18 cellular contexts compared by ENCODE assay signal in genomic region chr12:108306506-108306905, GRCh38. TPM values are rescaled to one million over a fixed set of nuclear protein-coding genes. Genes with fewer than 3 reads are reported as not detected.
DNase-seq lines count a peak whose midpoint lies in the region; ATAC-seq and TF ChIP-seq lines count a peak whose summit lies in the region.
"Had no signal": no experiment of that assay in that cellular context is flagged by ENCODE, and none has a peak within 500 bp of the region (broad histone marks: within the 10 kb centered on the region; RNA-seq: fewer than 3 reads in every experiment).

No MANE protein-coding gene starts in this region.

- H3K27ac Mint-ChIP-seq in activated CD4-positive, alpha-beta T cell treated with anti-CD3 and anti-CD28 coated beads, Interleukin-2, amount 10 ng/mL, durations not matched to agents 7 days and 5 days = peak overlapping the region; percentile 73
- peak overlapping the region; percentile 99 for H3K27ac Mint-ChIP-seq in chondrocyte (ENCODE audit: unreplicated experiment)
- H3K27ac Mint-ChIP-seq in natural killer cell = peak overlapping the region; percentile 91 to 98
- H3K27ac Mint-ChIP-seq in HFFc6 = no peak overlapping the region
- H3K27ac Mint-ChIP-seq: WTC11 had no signal

- H3K9me3 Mint-ChIP-seq in activated CD4-positive, alpha-beta T cell treated with anti-CD3 and anti-CD28 coated beads, Interleukin-2, amount 10 ng/mL, durations not matched to agents 7 days and 5 days = no peaks in the 10 kb centered on the region
- H3K9me3 Mint-ChIP-seq in chondrocyte (ENCODE audit: low read depth) = no peaks in the 10 kb centered on the region
- H3K9me3 Mint-ChIP-seq in natural killer cell = no peaks in the 10 kb centered on the region
- H3K9me3 Mint-ChIP-seq in HFFc6 = peaks cover 67% of the 10 kb centered on the region
- H3K9me3 Mint-ChIP-seq: CD14-positive monocyte had no signal

- no peak overlapping the region for H3K4me3 Mint-ChIP-seq in activated CD4-positive, alpha-beta T cell treated with anti-CD3 and anti-CD28 coated beads, Interleukin-2, amount 10 ng/mL, durations not matched to agents 7 days and 5 days
- peak overlapping the region; percentile 20 for H3K4me3 Mint-ChIP-seq in chondrocyte (ENCODE audit: unreplicated experiment)
- peak overlapping the region; percentile 91 for H3K4me3 Mint-ChIP-seq in natural killer cell
- H3K4me3 Mint-ChIP-seq in HFFc6 = no peak overlapping the region
- H3K4me3 Mint-ChIP-seq: activated naive CD8-positive, alpha-beta T cell treated with anti-CD3 and anti-CD28 coated beads, Interleukin-2, amount 50 U/mL, for 24 hours; WTC11 had no signal

- peaks cover 0 to 95% (median 33%) of the 10 kb centered on the region in 4 donors for H3K4me1 ChIP-seq in tibial nerve

- WGBS in tibial nerve, 2 donors = 87 to 92% methylated on average over 3 of the region's 3 CpGs

- H3K4me1 Mint-ChIP-seq in activated CD4-positive, alpha-beta T cell treated with anti-CD3 and anti-CD28 coated beads, Interleukin-2, amount 10 ng/mL, durations not matched to agents 7 days and 5 days = peaks cover 40% of the 10 kb centered on the region
- peaks cover 95% of the 10 kb centered on the region for H3K4me1 Mint-ChIP-seq in chondrocyte (ENCODE audit: low read depth)
- H3K4me1 Mint-ChIP-seq in natural killer cell = peaks cover 84 to 92% of the 10 kb centered on the region in 2 donors
- no peaks in the 10 kb centered on the region for H3K4me1 Mint-ChIP-seq in HFFc6 (ENCODE audit: low read depth)

- no peaks in the 10 kb centered on the region for H3K36me3 Mint-ChIP-seq in activated CD4-positive, alpha-beta T cell treated with anti-CD3 and anti-CD28 coated beads, Interleukin-2, amount 10 ng/mL, durations not matched to agents 7 days and 5 days (ENCODE audit: low read depth)
- H3K36me3 Mint-ChIP-seq in chondrocyte (ENCODE audit: low read depth) (no peaks in the 10 kb centered on the region), natural killer cell (no peaks in the 10 kb centered on the region), HFFc6 (ENCODE audit: low read depth) (no peaks in the 10 kb centered on the region)
- H3K36me3 Mint-ChIP-seq: WTC11 had no signal

- POLR2A ChIA-PET in activated CD4-positive, alpha-beta T cell treated with anti-CD3 and anti-CD28 coated beads, Interleukin-2, amount 10 ng/mL, durations not matched to agents 7 days and 5 days (lab: Charles Lee) = no interaction called here

- intact Hi-C loops in natural killer cell (cut with micrococcal nuclease) = loop anchor here (2.0 kb wide), 1 partner anchor 26 kb away; no protein-coding TSS in a partner anchor

- no peak overlapping the region for H3K4me3 ChIP-seq in tibial nerve
- H3K4me3 ChIP-seq: PC-9, testis had no signal

- TF ChIP-seq CTCF in chondrocyte (IDR thresholded peaks at IDR 0.05) (no peak), natural killer cell (IDR thresholded peaks at IDR 0.05) (no peak), tibial nerve (IDR thresholded peaks at IDR 0.05) (no peak), HFFc6 (IDR thresholded peaks at IDR 0.05) (no peak)

- no peaks in the 10 kb centered on the region for H3K27me3 ChIP-seq in tibial nerve
- H3K27me3 ChIP-seq: testis had no signal

- no peak for DNase-seq in activated CD4-positive, alpha-beta T cell treated with anti-CD3 and anti-CD28 coated beads, Interleukin-2, amount 10 ng/mL, durations not matched to agents 7 days and 5 days
- DNase-seq in activated CD4-positive, alpha-beta T cell treated with anti-CD3 and anti-CD28 coated beads, Interleukin-2, amount 50 U/mL, for 1 hour = no peak
- DNase-seq in chondrocyte (ENCODE audit: low spot score) = no peak
- no peak for DNase-seq in natural killer cell
- no peak for DNase-seq in tibial nerve (ENCODE audit: low spot score in 2 of 2)
- DNase-seq in HFFc6 = no peak
- no peak for DNase-seq in SHP77 treated with DMSO at 0.1 percent for 48 hours (lab: John Stamatoyannopoulos, UW)
- DNase-seq: 8988T; activated naive CD8-positive, alpha-beta T cell treated with anti-CD3 and anti-CD28 coated beads, Interleukin-2, amount 50 U/mL, for 24 hours; NCI-H1105 treated with DMSO at 0.1 percent for 48 hours; NCI-H446; PC-9; testis had no signal

- H3K27me3 Mint-ChIP-seq in activated CD4-positive, alpha-beta T cell treated with anti-CD3 and anti-CD28 coated beads, Interleukin-2, amount 10 ng/mL, durations not matched to agents 7 days and 5 days = peaks cover 3% of the 10 kb centered on the region
- no peaks in the 10 kb centered on the region for H3K27me3 Mint-ChIP-seq in chondrocyte (ENCODE audit: low read depth)
- no peaks in the 10 kb centered on the region for H3K27me3 Mint-ChIP-seq in natural killer cell (ENCODE audit: low read depth in 2 of 2)
- H3K27me3 Mint-ChIP-seq in HFFc6 (ENCODE audit: insufficient read depth) = no peaks in the 10 kb centered on the region; the same call in none of the 2 replicates

- TF ChIP-seq EP300 in tibial nerve (IDR thresholded peaks at IDR 0.05) = no peak

- no peaks in the 10 kb centered on the region for H3K36me3 ChIP-seq in tibial nerve

- ATAC-seq in natural killer cell = peak in 2 of 3 donors; percentile 30 to 46
- no peak for ATAC-seq in HG03280 (IDR thresholded peaks at IDR 0.05; ENCODE audit: unreplicated experiment)
- ATAC-seq: WTC11 had no signal

- no peak for TF ChIP-seq POLR2A in tibial nerve (IDR thresholded peaks at IDR 0.05)

- no peaks in the 10 kb centered on the region for H3K9me3 ChIP-seq in tibial nerve
- H3K9me3 ChIP-seq: testis had no signal

- peak overlapping the region in 3 of 4 donors; percentile 64 to 87 (median 84) for H3K27ac ChIP-seq in tibial nerve
- H3K27ac ChIP-seq: KMS-11, PC-9 had no signal

- CTCF ChIA-PET in activated CD4-positive, alpha-beta T cell treated with anti-CD3 and anti-CD28 coated beads, Interleukin-2, amount 10 ng/mL, durations not matched to agents 7 days and 5 days (lab: Charles Lee) = interaction anchor here (1.3 to 1.6 kb wide), 2 partner anchors 9 to 10 kb away, joined by 4 to 5 read pairs; no protein-coding TSS in a partner anchor

RNA-seq across cellular contexts. Expression of gene CMKLR1, which starts 32.6 kb away (rescaled TPM):
- not detected for total RNA-seq in activated CD4-positive, alpha-beta T cell treated with anti-CD3 and anti-CD28 coated beads, Interleukin-2, amount 10 ng/mL, durations not matched to agents 7 days and 5 days
- 31.2 to 74.3 TPM (median 32.9 TPM) in 3 replicates for total RNA-seq in chondrocyte
- total RNA-seq in natural killer cell = 10 to 100 TPM; 40.7 to 99.1 (median 63.2) TPM
- total RNA-seq in tibial nerve = 10 to 100 TPM in 3 of 4 donors, 1 to 10 TPM in 1; 7.1 to 23.2 (median 18.8) TPM
- not detected for total RNA-seq in HFFc6 (2021; fragmentation: NEBNext Ultra II Directional; extraction: Animal tissue kit (Norgen Biotek cat#: 25700))
- total RNA-seq: fibroblast of lung, PC-9 had no signal

Comparison
In these comparisons a context has a peak if more than half of its experiments do, and no peak if none do; other contexts are left out.
1. H3K4me3 Mint-ChIP-seq: peak in chondrocyte (single experiment) and natural killer cell (single experiment); none in activated CD4-positive, alpha-beta T cell treated with anti-CD3 and anti-CD28 coated beads, Interleukin-2, amount 10 ng/mL, durations not matched to agents 7 days and 5 days (single experiment) and HFFc6 (single experiment).
2. RNA of gene CMKLR1, which starts 32.6 kb away (total RNA-seq): 40.7 to 99.1 TPM in natural killer cell, 31.2 to 74.3 TPM in chondrocyte and 7.1 to 23.2 TPM in tibial nerve; not detected in HFFc6 and not detected in activated CD4-positive, alpha-beta T cell treated with anti-CD3 and anti-CD28 coated beads, Interleukin-2, amount 10 ng/mL, durations not matched to agents 7 days and 5 days; every median in the first group is over 4 times any median in the second.